In genomic region chr16:17836868-17837602, GRCh38 we compare ENCODE assay signal across 13 cellular contexts.
DNase-seq lines count a peak whose midpoint lies in the region; ATAC-seq and TF ChIP-seq lines count a peak whose summit lies in the region.
"Had no signal": no experiment of that assay in that cellular context is flagged by ENCODE, and none has a peak within 500 bp of the region (broad histone marks: within the 10 kb centered on the region; RNA-seq: fewer than 3 reads in every experiment).

No MANE protein-coding gene starts in this region.

- no peak overlapping the region for H3K4me3 Mint-ChIP-seq in activated T-helper 2 cell treated with anti-CD3 and anti-CD28 coated beads, Interferon-gamma antibody, Interleukin-2, Interleukin-4, amounts not matched to agents 10 μg/mL and 5 μg/mL and 100 μg/mL, durations not matched to agents 14 hours and 24 hours and 36 hours (ENCODE audit: low read depth)
- H3K4me3 Mint-ChIP-seq: activated naive CD8-positive, alpha-beta T cell had no signal

- H3K27ac Mint-ChIP-seq in activated T-helper 2 cell treated with anti-CD3 and anti-CD28 coated beads, Interferon-gamma antibody, Interleukin-2, Interleukin-4, amounts not matched to agents 10 μg/mL and 5 μg/mL and 100 μg/mL, durations not matched to agents 14 hours and 24 hours and 36 hours, result no peak overlapping the region
- H3K27ac Mint-ChIP-seq: activated naive CD8-positive, alpha-beta T cell had no signal

- TF ChIP-seq CTCF in AG10803 (conservative IDR thresholded peaks at IDR 0.05; ENCODE audit: low read length) (no peak), astrocyte of the cerebellum (IDR thresholded peaks at IDR 0.05; ENCODE audit: low read depth, low read length, missing control alignments) (no peak)

- DNase-seq in AG10803 (ENCODE audit: low read depth), result peak; percentile 97
- peak; percentile 97 for DNase-seq in astrocyte of the cerebellum (ENCODE audit: low read depth)
- peak; percentile 75 for DNase-seq in iPS-NIHi7 (ENCODE audit: extremely low spot score)
- no peak for DNase-seq in effector CD4-positive, alpha-beta T cell
- DNase-seq in activated T-helper 2 cell treated with anti-CD3 and anti-CD28 coated beads, Interferon-gamma antibody, Interleukin-2, Interleukin-4, amounts not matched to agents 10 μg/mL and 5 μg/mL and 100 μg/mL, durations not matched to agents 14 hours and 24 hours and 36 hours (ENCODE audit: low spot score), result no peak
- DNase-seq: activated CD4-positive, CD25-positive, alpha-beta regulatory T cell; NK-92 treated with Interleukin-12 subunit alpha and Interleukin-12 subunit beta, amount 100 ng/mL, for 24 hours; transverse colon had no signal

- H3K9me3 ChIP-seq in HUES64 (ENCODE audit: insufficient read depth, low read depth, low read length), result no peaks in the 10 kb centered on the region
- H3K9me3 ChIP-seq: Caco-2, transverse colon had no signal

- intact Hi-C loops in activated T-helper 2 cell treated with anti-CD3 and anti-CD28 coated beads, Interferon-gamma antibody, Interleukin-2, Interleukin-4, amounts not matched to agents 10 μg/mL and 5 μg/mL and 100 μg/mL, durations not matched to agents 14 hours and 24 hours and 36 hours (cut with micrococcal nuclease), result no loop called here

- H3K4me3 ChIP-seq in AG10803 (ENCODE audit: low read length) (no peak overlapping the region), HUES64 (ENCODE audit: low read length) (no peak overlapping the region), astrocyte of the cerebellum (ENCODE audit: low read depth, low read length) (no peak overlapping the region)
- H3K4me3 ChIP-seq: transverse colon had no signal

- H3K27me3 Mint-ChIP-seq in activated T-helper 2 cell treated with anti-CD3 and anti-CD28 coated beads, Interferon-gamma antibody, Interleukin-2, Interleukin-4, amounts not matched to agents 10 μg/mL and 5 μg/mL and 100 μg/mL, durations not matched to agents 14 hours and 24 hours and 36 hours (ENCODE audit: low read depth), result no peaks in the 10 kb centered on the region

- no peaks in the 10 kb centered on the region for H3K36me3 ChIP-seq in HUES64 (ENCODE audit: insufficient read depth, low read length)
- H3K36me3 ChIP-seq: transverse colon had no signal

- peaks cover 34% of the 10 kb centered on the region for H3K4me1 ChIP-seq in HUES64 (ENCODE audit: insufficient read depth, low read length)
- H3K4me1 ChIP-seq: Caco-2, transverse colon had no signal

- no peak for ATAC-seq in HG02884 (IDR thresholded peaks at IDR 0.05; ENCODE audit: unreplicated experiment)
- ATAC-seq in GM21360 (IDR thresholded peaks at IDR 0.05; ENCODE audit: unreplicated experiment), result no peak

- no peaks in the 10 kb centered on the region for H3K4me1 Mint-ChIP-seq in activated T-helper 2 cell treated with anti-CD3 and anti-CD28 coated beads, Interferon-gamma antibody, Interleukin-2, Interleukin-4, amounts not matched to agents 10 μg/mL and 5 μg/mL and 100 μg/mL, durations not matched to agents 14 hours and 24 hours and 36 hours (ENCODE audit: low read depth)

- 38% methylated on average over 12 of the region's 12 CpGs for WGBS in HUES64

- peak overlapping the region; percentile 13; the same call in 1 of the 2 replicates for H3K9ac ChIP-seq in HUES64 (ENCODE audit: low read depth, low read length)

- no peaks in the 10 kb centered on the region for H3K27me3 ChIP-seq in HUES64 (ENCODE audit: insufficient read depth, low read length)
- H3K27me3 ChIP-seq: transverse colon had no signal

- H3K36me3 Mint-ChIP-seq in activated T-helper 2 cell treated with anti-CD3 and anti-CD28 coated beads, Interferon-gamma antibody, Interleukin-2, Interleukin-4, amounts not matched to agents 10 μg/mL and 5 μg/mL and 100 μg/mL, durations not matched to agents 14 hours and 24 hours and 36 hours (ENCODE audit: low read depth), result no peaks in the 10 kb centered on the region
- H3K36me3 Mint-ChIP-seq: activated naive CD8-positive, alpha-beta T cell had no signal

- in situ Hi-C loops in astrocyte of the cerebellum (cut with HindIII; ENCODE audit: low sequenced_read_pairs), result no loop called here

- H3K27ac ChIP-seq in HUES64 (ENCODE audit: low read depth, low read length), result peak overlapping the region; percentile 82
- H3K27ac ChIP-seq: transverse colon had no signal

- H3K9me3 Mint-ChIP-seq in activated T-helper 2 cell treated with anti-CD3 and anti-CD28 coated beads, Interferon-gamma antibody, Interleukin-2, Interleukin-4, amounts not matched to agents 10 μg/mL and 5 μg/mL and 100 μg/mL, durations not matched to agents 14 hours and 24 hours and 36 hours, result no peaks in the 10 kb centered on the region

Comparison
In these comparisons a context has a peak if more than half of its experiments do, and no peak if none do; other contexts are left out.
1. DNase-seq: peak in AG10803 (single experiment), astrocyte of the cerebellum (single experiment) and iPS-NIHi7 (single experiment); none in effector CD4-positive, alpha-beta T cell (single experiment) and activated T-helper 2 cell treated with anti-CD3 and anti-CD28 coated beads, Interferon-gamma antibody, Interleukin-2, Interleukin-4, amounts not matched to agents 10 μg/mL and 5 μg/mL and 100 μg/mL, durations not matched to agents 14 hours and 24 hours and 36 hours (single experiment).